Comparison of ENCODE assay signal across 20 cellular contexts in the genomic region with DNA sequence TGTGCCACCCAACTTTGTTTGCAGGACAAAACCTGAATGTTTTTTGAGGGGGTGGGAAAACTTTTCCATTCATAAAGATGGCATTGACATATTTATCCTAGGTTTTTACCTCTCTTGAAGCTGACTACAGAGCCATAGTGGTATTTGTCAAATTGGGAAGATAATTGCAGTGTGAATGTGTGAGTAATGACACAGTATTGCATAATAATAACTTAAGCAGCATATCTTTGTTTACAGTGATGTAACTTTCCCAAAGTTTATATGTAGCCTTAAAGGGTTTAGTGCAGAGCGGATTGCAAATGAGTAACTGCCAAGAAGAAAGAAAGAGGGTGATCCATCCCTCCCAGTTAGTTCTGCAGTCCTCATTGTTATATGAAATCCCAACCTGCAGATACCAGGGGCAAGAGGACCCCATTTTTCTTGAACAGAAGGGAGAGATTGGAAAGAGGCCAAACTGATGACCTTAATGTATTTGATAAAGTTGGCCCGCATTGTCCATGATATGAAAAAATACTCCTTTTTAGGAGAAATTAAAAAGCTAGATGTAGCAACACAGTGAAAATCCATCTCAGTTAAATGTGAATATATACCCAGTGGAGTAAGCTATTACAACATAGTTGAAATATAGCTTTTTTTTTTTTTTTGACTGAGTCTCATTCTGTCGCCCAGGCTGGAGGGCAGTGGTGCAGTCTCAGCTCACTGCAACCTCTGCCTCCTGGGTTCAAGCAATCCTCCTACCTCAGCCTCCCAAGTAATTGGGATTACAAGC. TPM values are rescaled to one million over a fixed set of nuclear protein-coding genes. Genes with fewer than 3 reads are reported as not detected.
DNase-seq lines count a peak whose midpoint lies in the region; ATAC-seq, FAIRE-seq and TF ChIP-seq lines count a peak whose summit lies in the region.
"Had no signal": no experiment of that assay in that cellular context is flagged by ENCODE, and none has a peak within 500 bp of the region (broad histone marks: within the 10 kb centered on the region; RNA-seq: fewer than 3 reads in every experiment).

No MANE protein-coding gene starts in this region.

- POLR2A ChIA-PET in A549 (lab: Yijun Ruan, JAX) (interaction anchor here (0.7 to 1.1 kb wide), 2 partner anchors 18 to 220 kb away, joined by 3 to 5 read pairs; no protein-coding TSS in a partner anchor), HEK293 (lab: Yijun Ruan, JAX) (interaction anchor here (1.6 to 2.1 kb wide), 2 partner anchors 19 to 23 kb away, joined by 11 to 16 read pairs; a partner anchor contains a TSS), WTC11 (lab: Charles Lee) (interaction anchor here (1.4 kb wide), 1 partner anchor 23 kb away, joined by 6 read pairs; a partner anchor contains a TSS)

- no peak for DNase-seq in A549 (ENCODE audit: low read depth in 1 of 2, low spot score in 1 of 2)
- DNase-seq in WTC11 (ENCODE audit: low spot score) = no peak
- DNase-seq in foreskin keratinocyte = peak in 1 of 2 donors; percentile 36
- no peak for DNase-seq in amygdala (lab: John Stamatoyannopoulos, UW)
- DNase-seq in heart left ventricle = no peak
- no peak for DNase-seq in activated CD4-positive, alpha-beta T cell treated with anti-CD3 and anti-CD28 coated beads for 1 hour
- no peak for DNase-seq in dedifferentiated amniotic fluid mesenchymal stem cell (ENCODE audit: extremely low spot score)
- DNase-seq: activated B cell treated with CpG ODN at 0.5 μM for 24 hours; activated gamma-delta T cell; brain microvascular endothelial cell; gastrocnemius medialis; immature natural killer cell; NCI-H1105; stimulated activated CD4-positive, alpha-beta T cell treated with anti-CD3 and anti-CD28 coated beads, Interleukin-2, amount 100 ng/mL, for 48 hours; stimulated activated CD8-positive, alpha-beta memory T cell treated with anti-CD3 and anti-CD28 coated beads, Interleukin-4, amount 100 ng/mL, for 48 hours; SW 1271; testis had no signal

- no peak for TF ChIP-seq RAD21 in A549 (conservative IDR thresholded peaks at IDR 0.05 in 1 of 2, IDR thresholded peaks at IDR 0.05 in 1 of 2)

- TF ChIP-seq EP300 in A549 (IDR thresholded peaks at IDR 0.05) = no peak

- ATAC-seq in A549 (no peak), WTC11 (no peak), foreskin keratinocyte (peak; percentile 47), heart left ventricle (no peak)
- ATAC-seq: gastrocnemius medialis had no signal

- peak overlapping the region; percentile 39; the same call in 1 of the 2 replicates for H3K27ac Mint-ChIP-seq in WTC11
- H3K27ac Mint-ChIP-seq: activated B cell treated with CpG ODN at 0.5 μM for 24 hours, immature natural killer cell, memory B cell, neural progenitor cell had no signal

- H3K36me3 Mint-ChIP-seq in WTC11 = no peaks in the 10 kb centered on the region
- H3K36me3 Mint-ChIP-seq: immature natural killer cell, neural progenitor cell had no signal

- intact Hi-C loops in heart left ventricle (cut with DNase I) = loop anchor here in 7 of 10 donors (10.0 kb wide), 5 partner anchors 126 to 796 kb away; a partner anchor contains a TSS

- H3K27me3 ChIP-seq in foreskin keratinocyte = no peaks in the 10 kb centered on the region
- peaks cover 0 to 5% (median 0%) of the 10 kb centered on the region in 9 donors for H3K27me3 ChIP-seq in heart left ventricle
- H3K27me3 ChIP-seq: brain microvascular endothelial cell, gastrocnemius medialis, testis had no signal

- TF ChIP-seq POLR2A in A549 (IDR thresholded peaks at IDR 0.05; ENCODE audit: low read length) = no peak
- no peak for TF ChIP-seq POLR2A in heart left ventricle (IDR thresholded peaks at IDR 0.05)

- H3K4me1 Mint-ChIP-seq in WTC11 = peaks cover 45% of the 10 kb centered on the region

- H3K36me3 ChIP-seq in HEK293 (ENCODE audit: control insufficient read depth in 2 of 2, insufficient read depth in 1 of 2, low read length in 2 of 2) (no peaks in the 10 kb centered on the region), heart left ventricle (no peaks in the 10 kb centered on the region)
- H3K36me3 ChIP-seq: brain microvascular endothelial cell, gastrocnemius medialis, neural progenitor cell had no signal

- H3K27me3 Mint-ChIP-seq in WTC11 (ENCODE audit: low read depth) = peaks cover 44% of the 10 kb centered on the region

- H3K4me3 ChIP-seq in A549 = no peak overlapping the region
- H3K4me3 ChIP-seq in HEK293 (ENCODE audit: low read depth, low read length) = no peak overlapping the region
- no peak overlapping the region for H3K4me3 ChIP-seq in heart left ventricle

- 94% methylated on average over 3 of the region's 3 CpGs for WGBS in A549 (ENCODE audit: missing lambda C conversion rate)
- 93 to 94% (median 94%) methylated on average over 3 of the region's 3 CpGs for WGBS in heart left ventricle, 4 donors

- H3K4me2 ChIP-seq in A549 = peak overlapping the region; percentile 79

- no peak for FAIRE-seq in A549 (lab: Jason Lieb, UNC)

- H3K9me3 ChIP-seq in A549 (no peaks in the 10 kb centered on the region), HEK293 (ENCODE audit: control insufficient read depth, insufficient read depth, low read depth, low read length) (no peaks in the 10 kb centered on the region), heart left ventricle (no peaks in the 10 kb centered on the region)
- H3K9me3 ChIP-seq: gastrocnemius medialis, testis had no signal

- H3K4me3 Mint-ChIP-seq in WTC11 = peak overlapping the region; percentile 83; the same call in 1 of the 2 replicates
- H3K4me3 Mint-ChIP-seq: memory B cell had no signal

- TF ChIP-seq CTCF in A549 (IDR thresholded peaks at IDR 0.05) (no peak), HEK293 (tag by site-specific recombination; IDR thresholded peaks at IDR 0.05) (no peak), WTC11 (IDR thresholded peaks at IDR 0.05) (no peak), foreskin keratinocyte (conservative IDR thresholded peaks at IDR 0.05) (no peak), heart left ventricle (IDR thresholded peaks at IDR 0.05) (no peak)

- CTCF ChIA-PET in A549 (lab: Yijun Ruan, JAX) = interaction anchor here (0.7 to 3.3 kb wide), 2 partner anchors 8 to 10 kb away, joined by 4 to 14 read pairs; no protein-coding TSS in a partner anchor
- CTCF ChIA-PET in HEK293 (lab: Yijun Ruan, JAX) = interaction anchor here (0.6 to 2.0 kb wide), 5 partner anchors 9 to 513 kb away, joined by 3 to 7 read pairs (median 3); no protein-coding TSS in a partner anchor
- CTCF ChIA-PET in WTC11 (lab: Charles Lee) = interaction anchor here (0.7 to 1.7 kb wide), 3 partner anchors 9 to 21 kb away, joined by 3 to 10 read pairs (median 4); no protein-coding TSS in a partner anchor

- H3K27ac ChIP-seq in A549 (no peak overlapping the region), HEK293 (ENCODE audit: extremely low read depth, low read depth, low read length) (no peak overlapping the region), foreskin keratinocyte (no peak overlapping the region), heart left ventricle (no peak overlapping the region)
- H3K27ac ChIP-seq: brain microvascular endothelial cell, neural progenitor cell had no signal

- H3K9me3 Mint-ChIP-seq in WTC11 = no peaks in the 10 kb centered on the region
- H3K9me3 Mint-ChIP-seq: activated B cell treated with CpG ODN at 0.5 μM for 24 hours, immature natural killer cell, memory B cell, neural progenitor cell had no signal

- peaks cover 35% of the 10 kb centered on the region for H3K4me1 ChIP-seq in A549
- H3K4me1 ChIP-seq in HEK293 (ENCODE audit: control insufficient read depth, insufficient read depth, low read length) = peaks cover 24% of the 10 kb centered on the region
- H3K4me1 ChIP-seq in foreskin keratinocyte = peaks cover 10% of the 10 kb centered on the region
- peaks cover 0 to 40% (median 24%) of the 10 kb centered on the region in 12 donors for H3K4me1 ChIP-seq in heart left ventricle

TF ChIP-seq in A549, 52 proteins besides CTCF, POLR2A, EP300 and RAD21 (continues in another document):
- TF ChIP-seq FOSL2 (IDR thresholded peaks at IDR 0.05) = no peak
- peak; percentile 16; the same call in 1 of the 2 replicates for TF ChIP-seq FOSL2 (CRISPR knock-in tag; IDR thresholded peaks at IDR 0.05)

TF ChIP-seq in HEK293, 187 proteins besides CTCF, POLR2A, EP300 and RAD21 (continues in another document):
- peak; percentile 47 for TF ChIP-seq ZNF585B (tag by site-specific recombination; IDR thresholded peaks at IDR 0.05)
- 0 out of 2 replicates have a peak, but pooled peaks have one; percentile 51 for TF ChIP-seq ZNF558 (tag by site-specific recombination; IDR thresholded peaks at IDR 0.05)
- TF ChIP-seq ZNF629 (tag by site-specific recombination; IDR thresholded peaks at IDR 0.05) = 0 out of 2 replicates have a peak, but pooled peaks have one; percentile 20
- TF ChIP-seq ZNF664 (tag by site-specific recombination; IDR thresholded peaks at IDR 0.05) = peak; percentile 98

TF ChIP-seq in WTC11, 78 proteins besides CTCF, POLR2A, EP300 and RAD21 (continues in another document):
- TF ChIP-seq, protein P1, sequence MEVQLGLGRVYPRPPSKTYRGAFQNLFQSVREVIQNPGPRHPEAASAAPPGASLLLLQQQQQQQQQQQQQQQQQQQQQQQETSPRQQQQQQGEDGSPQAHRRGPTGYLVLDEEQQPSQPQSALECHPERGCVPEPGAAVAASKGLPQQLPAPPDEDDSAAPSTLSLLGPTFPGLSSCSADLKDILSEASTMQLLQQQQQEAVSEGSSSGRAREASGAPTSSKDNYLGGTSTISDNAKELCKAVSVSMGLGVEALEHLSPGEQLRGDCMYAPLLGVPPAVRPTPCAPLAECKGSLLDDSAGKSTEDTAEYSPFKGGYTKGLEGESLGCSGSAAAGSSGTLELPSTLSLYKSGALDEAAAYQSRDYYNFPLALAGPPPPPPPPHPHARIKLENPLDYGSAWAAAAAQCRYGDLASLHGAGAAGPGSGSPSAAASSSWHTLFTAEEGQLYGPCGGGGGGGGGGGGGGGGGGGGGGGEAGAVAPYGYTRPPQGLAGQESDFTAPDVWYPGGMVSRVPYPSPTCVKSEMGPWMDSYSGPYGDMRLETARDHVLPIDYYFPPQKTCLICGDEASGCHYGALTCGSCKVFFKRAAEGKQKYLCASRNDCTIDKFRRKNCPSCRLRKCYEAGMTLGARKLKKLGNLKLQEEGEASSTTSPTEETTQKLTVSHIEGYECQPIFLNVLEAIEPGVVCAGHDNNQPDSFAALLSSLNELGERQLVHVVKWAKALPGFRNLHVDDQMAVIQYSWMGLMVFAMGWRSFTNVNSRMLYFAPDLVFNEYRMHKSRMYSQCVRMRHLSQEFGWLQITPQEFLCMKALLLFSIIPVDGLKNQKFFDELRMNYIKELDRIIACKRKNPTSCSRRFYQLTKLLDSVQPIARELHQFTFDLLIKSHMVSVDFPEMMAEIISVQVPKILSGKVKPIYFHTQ (CRISPR knock-in tag; IDR thresholded peaks at IDR 0.05) = no peak

RNA-seq across cellular contexts. Expression of a gene that starts 23.7 kb away (rescaled TPM):
- 21.3 and 25.8 TPM in 2 replicates for polyA plus RNA-seq in A549 (2011; rRNA removed)
- 7.6 and 9.7 TPM in 2 replicates for polyA plus RNA-seq in A549 (2012; cell fraction: cytosol; rRNA removed)
- polyA plus RNA-seq in A549 (2012; cell fraction: nucleus; rRNA removed) = 6.6 and 9.0 TPM in 2 replicates
- 6.5 to 6.7 TPM (median 6.7 TPM) in 3 replicates for polyA plus RNA-seq in A549 (2017; fragmentation: RNase III; extraction: RNeasy Plus Mini Kit Qiagen cat#74134 plus additional on column Dnase treatment)
- 91.4 and 115 TPM in 2 replicates for polyA minus RNA-seq in A549 (2011; rRNA and poly(A)+ RNA removed)
- total RNA-seq in WTC11 (2021) = 7.3 to 16.7 TPM (median 8.6 TPM) in 3 replicates
- total RNA-seq in foreskin keratinocyte = 15.1 and 16.8 TPM in 2 replicates
- 3.2 and 4.0 TPM in 2 replicates for polyA plus RNA-seq in foreskin keratinocyte
- 100 to 1,000 TPM in 2 of 9 donors, 10 to 100 TPM in 7; 76.6 to 121 (median 98.5) TPM for total RNA-seq in heart left ventricle
- 10 to 100 TPM; 12.7 to 24.3 TPM for polyA plus RNA-seq in heart left ventricle
